ENCODE assay signal across 9 cellular contexts in the genomic region with DNA sequence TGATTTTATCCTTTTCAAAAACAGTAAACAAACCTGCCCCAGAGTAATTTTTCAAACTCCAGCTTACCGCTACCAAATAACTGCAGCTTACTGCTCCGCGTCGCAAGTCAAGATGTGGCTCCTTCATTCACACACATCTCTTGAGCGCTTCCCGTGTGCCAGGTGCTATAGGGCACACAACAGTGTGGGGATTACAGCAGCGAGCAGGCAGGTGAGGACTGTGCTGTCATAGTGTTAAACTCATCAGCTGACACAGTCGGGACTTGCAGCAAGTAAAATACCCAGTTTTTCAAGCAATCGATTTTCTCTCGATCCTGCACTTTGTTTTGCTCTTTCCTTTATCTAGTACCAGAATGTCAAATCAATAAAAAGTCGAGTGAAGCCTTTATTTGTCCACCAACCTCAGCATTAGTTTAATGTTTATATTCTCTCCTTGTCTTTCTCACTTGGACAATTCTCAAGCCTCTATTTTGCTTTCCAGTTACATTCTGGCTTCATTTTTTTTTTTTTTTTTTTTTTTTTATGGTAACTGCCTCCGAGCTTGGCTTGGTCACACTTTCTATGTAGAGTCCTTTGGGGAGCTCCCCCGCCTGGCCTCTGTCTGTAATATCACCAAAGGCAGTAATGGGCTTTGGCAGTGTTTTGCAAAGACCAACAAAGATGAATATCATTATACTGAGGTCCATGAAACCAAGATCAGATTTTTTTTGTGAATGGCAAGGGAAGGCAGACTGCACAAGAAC. TPM values are rescaled to one million over a fixed set of nuclear protein-coding genes. Genes with fewer than 3 reads are reported as not detected.
A peak's percentile ranks its signal among the peaks of the same experiment; 100 is the strongest.
DNase-seq lines count a peak whose midpoint lies in the region; ATAC-seq and TF ChIP-seq lines count a peak whose summit lies in the region.
"Had no signal": no experiment of that assay in that cellular context is flagged by ENCODE, and none has a peak within 500 bp of the region (broad histone marks: within the 10 kb centered on the region; RNA-seq: fewer than 3 reads in every experiment).

No MANE protein-coding gene starts in this region.

- H3K4me3 Mint-ChIP-seq in effector memory CD8-positive, alpha-beta T cell = peak overlapping the region in 1 of 2 donors; percentile 14
- H3K4me3 Mint-ChIP-seq: CD4-positive, alpha-beta memory T cell had no signal

- H3K4me3 ChIP-seq in lung (no peak overlapping the region), thyroid gland (replicated peaks in 1 of 3) (no peak overlapping the region)

- DNase-seq in NOMO-1 treated with DMSO at 0.1 percent for 48 hours (lab: John Stamatoyannopoulos, UW; ENCODE audit: unreplicated experiment) = peak; percentile 1
- DNase-seq in NOMO-1 treated with dmso at 0.1 percent for 144 hours (lab: John Stamatoyannopoulos, UW; ENCODE audit: unreplicated experiment) = no peak
- DNase-seq in Kasumi-1 (lab: John Stamatoyannopoulos, UW) = peak; percentile 17 to 64
- peak; percentile 25 for DNase-seq in SHP77 treated with DMSO at 0.1 percent for 48 hours (lab: John Stamatoyannopoulos, UW)
- DNase-seq in effector memory CD8-positive, alpha-beta T cell = peak in 2 of 3 experiments; percentile 1 to 4
- peak; percentile 35 for DNase-seq in lung (ENCODE audit: low spot score)
- peak; percentile 69 to 73 for DNase-seq in thyroid gland

- TF ChIP-seq POLR2A in thyroid gland (IDR thresholded peaks at IDR 0.05) = no peak

- H3K36me3 Mint-ChIP-seq in effector memory CD8-positive, alpha-beta T cell (ENCODE audit: insufficient read depth) = no peaks in the 10 kb centered on the region
- H3K36me3 Mint-ChIP-seq: CD4-positive, alpha-beta memory T cell had no signal

- H3K27me3 Mint-ChIP-seq in effector memory CD8-positive, alpha-beta T cell = peaks cover 33 to 39% of the 10 kb centered on the region in 2 donors

- 68 to 70% methylated on average over 13 of the region's 13 CpGs for WGBS in lung, 2 donors
- WGBS in thyroid gland, 2 donors = 60 to 64% methylated on average over 13 of the region's 13 CpGs

- H3K27ac Mint-ChIP-seq in effector memory CD8-positive, alpha-beta T cell = no peak overlapping the region
- H3K27ac Mint-ChIP-seq: CD4-positive, alpha-beta memory T cell had no signal

- no peak for TF ChIP-seq CTCF in lung (IDR thresholded peaks at IDR 0.05; ENCODE audit: control extremely low read depth, extremely low read depth)
- peak in 4 of 6 experiments; percentile 9 to 57 (median 48) for TF ChIP-seq CTCF in thyroid gland (IDR thresholded peaks at IDR 0.05)

- no peaks in the 10 kb centered on the region for H3K4me1 Mint-ChIP-seq in effector memory CD8-positive, alpha-beta T cell (ENCODE audit: low read depth in 2 of 2)
- H3K4me1 Mint-ChIP-seq: CD4-positive, alpha-beta memory T cell had no signal

- H3K36me3 ChIP-seq in lung (ENCODE audit: control insufficient read depth in 2 of 2, insufficient read depth in 2 of 2, low read length in 2 of 2) (no peaks in the 10 kb centered on the region), thyroid gland (no peaks in the 10 kb centered on the region)

- H3K27me3 ChIP-seq in lung (ENCODE audit: control insufficient read depth, insufficient read depth) = no peaks in the 10 kb centered on the region
- H3K27me3 ChIP-seq in thyroid gland = no peaks in the 10 kb centered on the region

- H3K9me3 ChIP-seq in lung (ENCODE audit: control insufficient read depth in 2 of 2, insufficient read depth in 1 of 2, low read length in 1 of 2) (no peaks in the 10 kb centered on the region), thyroid gland (no peaks in the 10 kb centered on the region)

- H3K4me1 ChIP-seq in lung (ENCODE audit: control insufficient read depth in 2 of 2, insufficient read depth in 2 of 2, low read length in 2 of 2) = no peaks in the 10 kb centered on the region
- H3K4me1 ChIP-seq in thyroid gland = peaks cover 0 to 2% of the 10 kb centered on the region in 2 donors

- ATAC-seq in GM21619 (IDR thresholded peaks at IDR 0.05; ENCODE audit: unreplicated experiment) = peak; percentile 95
- peak; percentile 66 for ATAC-seq in effector memory CD8-positive, alpha-beta T cell (replicated peaks)
- ATAC-seq in lung (ENCODE audit: insufficient read depth, low FRiP score) = peak; percentile 82

- intact Hi-C loops in thyroid gland (cut with DNase I) = loop anchor here (10.0 kb wide), 1 partner anchor 243 kb away; no protein-coding TSS in a partner anchor

- H3K9me3 Mint-ChIP-seq in effector memory CD8-positive, alpha-beta T cell = no peaks in the 10 kb centered on the region

- H3K27ac ChIP-seq in lung (ENCODE audit: low read depth in 1 of 2, low read length in 1 of 2) = no peak overlapping the region
- no peak overlapping the region for H3K27ac ChIP-seq in thyroid gland

RNA-seq across cellular contexts. Expression of gene ASB5, which starts 8.3 kb away (rescaled TPM):
- total RNA-seq in lung (under 1 TPM; 0.31 to 0.40 TPM), thyroid gland (under 1 TPM in 1 of 4 donors, not detected in 3; 0.13 TPM)
- polyA plus RNA-seq in lung = under 1 TPM in 1 of 2 donors, not detected in 1; 0.08 TPM
- total RNA-seq: CD4-positive, alpha-beta memory T cell had no signal
- polyA plus RNA-seq: CD4-positive, alpha-beta memory T cell had no signal

RNA-seq across cellular contexts. Expression of gene SPCS3, which starts 42.4 kb away (rescaled TPM):
- 100 to 1,000 TPM; 104 to 170 TPM for total RNA-seq in lung
- polyA plus RNA-seq in lung = 10 to 100 TPM; 39.4 to 67.5 TPM
- total RNA-seq in thyroid gland = 100 to 1,000 TPM; 129 to 149 (median 136) TPM
